Comparison of ENCODE assay signal across 2 cellular contexts in genomic region chr10:102542800-102543418, GRCh38.
TF ChIP-seq lines count a peak whose summit lies in the region.

No MANE protein-coding gene starts in this region.

TF ChIP-seq in IMR-90, 13 proteins besides CTCF, POLR2A, EP300 and RAD21:
- TF ChIP-seq USF2 (IDR thresholded peaks at IDR 0.05; ENCODE audit: low read depth, low read length) (no peak), MAFK (IDR thresholded peaks at IDR 0.05; ENCODE audit: low read depth, low read length) (peak; percentile 21; the same call in 1 of the 2 replicates), FOS (IDR thresholded peaks at IDR 0.05; ENCODE audit: low read depth, low read length) (peak; percentile 53; the same call in 1 of the 2 replicates), RFX5 (IDR thresholded peaks at IDR 0.05; ENCODE audit: low read depth, low read length) (no peak), CEBPB (IDR thresholded peaks at IDR 0.05; ENCODE audit: low read depth, low read length) (peak; percentile 96), RCOR1 (IDR thresholded peaks at IDR 0.05; ENCODE audit: insufficient replicate concordance, low read length) (no peak)
TF ChIP-seq in IMR-90: peak in this region for 3.

TF ChIP-seq in HEK293T, 16 proteins besides CTCF, POLR2A, EP300 and RAD21:
- TF ChIP-seq ARNT (IDR thresholded peaks at IDR 0.05) (no peak), CTBP1 (IDR thresholded peaks at IDR 0.05; ENCODE audit: borderline replicate concordance) (no peak), TARDBP (IDR thresholded peaks at IDR 0.05) (no peak), FOXA1 (IDR thresholded peaks at IDR 0.05) (no peak), SP1 (IDR thresholded peaks at IDR 0.05) (no peak), SUZ12 (IDR thresholded peaks at IDR 0.05) (no peak)
